ENCODE assay signal across 10 cellular contexts in genomic region chr11:11279956-11280689, GRCh38.
DNase-seq lines count a peak whose midpoint lies in the region; ATAC-seq and TF ChIP-seq lines count a peak whose summit lies in the region.
"Had no signal": no experiment of that assay in that cellular context is flagged by ENCODE, and none has a peak within 500 bp of the region (broad histone marks: within the 10 kb centered on the region; RNA-seq: fewer than 3 reads in every experiment).

No MANE protein-coding gene starts in this region.

- TF ChIP-seq CTCF in astrocyte of the spinal cord (IDR thresholded peaks at IDR 0.05; ENCODE audit: low read depth, low read length), result no peak

- H3K4me3 ChIP-seq in astrocyte of the spinal cord (ENCODE audit: low read depth, low read length), result no peak overlapping the region

- peak; percentile 25 for DNase-seq in NCI-H1436 treated with DMSO at 0.1 percent for 48 hours (lab: John Stamatoyannopoulos, UW)
- peak; percentile 45 for DNase-seq in astrocyte of the spinal cord (ENCODE audit: low read depth, low spot score)
- peak; percentile 51 for DNase-seq in myocyte (ENCODE audit: low read depth)
- no peak for DNase-seq in left lobe of liver (ENCODE audit: low spot score)
- DNase-seq in NCI-H1105 treated with DMSO at 0.1 percent for 48 hours (lab: John Stamatoyannopoulos, UW), result no peak
- DNase-seq: NCI-H187 treated with DMSO at 0.1 percent for 48 hours; stimulated activated naive CD8-positive, alpha-beta T cell treated with anti-CD3 and anti-CD28 coated beads, Interleukin-15, Interleukin-2, amounts not matched to agents 100 U/mL and 50 U/mL, for 24 hours had no signal

- in situ Hi-C loops in astrocyte of the spinal cord (cut with HindIII; ENCODE audit: low sequenced_read_pairs), result no loop called here

- ATAC-seq in GM19395 (IDR thresholded peaks at IDR 0.05; ENCODE audit: unreplicated experiment) (peak; percentile 68), GM21390 (IDR thresholded peaks at IDR 0.05; ENCODE audit: unreplicated experiment) (no peak), GM21447 (IDR thresholded peaks at IDR 0.05; ENCODE audit: unreplicated experiment) (no peak), left lobe of liver (no peak)
- ATAC-seq: stimulated activated naive CD8-positive, alpha-beta T cell treated with anti-CD3 and anti-CD28 coated beads, Interleukin-15, Interleukin-2, amounts not matched to agents 100 U/mL and 50 U/mL, for 24 hours had no signal

Comparison
In these comparisons a context has a peak if more than half of its experiments do, and no peak if none do; other contexts are left out.
1. DNase-seq: peak in NCI-H1436 treated with DMSO at 0.1 percent for 48 hours (single experiment), astrocyte of the spinal cord (single experiment) and myocyte (single experiment); none in left lobe of liver (single experiment) and NCI-H1105 treated with DMSO at 0.1 percent for 48 hours (single experiment).